21 cellular contexts compared by ENCODE assay signal in genomic region chrX:130263016-130263415, GRCh38. TPM values are rescaled to one million over a fixed set of nuclear protein-coding genes. Genes with fewer than 3 reads are reported as not detected.
DNase-seq lines count a peak whose midpoint lies in the region; ATAC-seq and TF ChIP-seq lines count a peak whose summit lies in the region.
"Had no signal": no experiment of that assay in that cellular context is flagged by ENCODE, and none has a peak within 500 bp of the region (broad histone marks: within the 10 kb centered on the region; RNA-seq: fewer than 3 reads in every experiment).

No MANE protein-coding gene starts in this region.

- no peak overlapping the region for H2AFZ ChIP-seq in GM23248

- H3F3A ChIP-seq in GM23248 (ENCODE audit: insufficient read depth): no peaks in the 10 kb centered on the region

- H3K4me1 ChIP-seq in GM23248 (ENCODE audit: insufficient read depth): peaks cover 8% of the 10 kb centered on the region; the same call in 1 of the 2 replicates
- H3K4me1 ChIP-seq in adipocyte (ENCODE audit: control insufficient read depth, insufficient read depth, low read length): peaks cover 8% of the 10 kb centered on the region
- H3K4me1 ChIP-seq in heart right ventricle: peaks cover 0 to 12% (median 6%) of the 10 kb centered on the region in 9 donors

- H3K27ac ChIP-seq in GM23248 (no peak overlapping the region), heart right ventricle (no peak overlapping the region)
- H3K27ac ChIP-seq: BLaER1, Peyer's patch, SK-N-MC had no signal

- peak; percentile 59 for DNase-seq in AG10803 (ENCODE audit: low read depth)
- peak; percentile 5 for DNase-seq in GM23248
- DNase-seq in adipocyte (ENCODE audit: low read depth): peak; percentile 45
- DNase-seq in fibroblast of the aortic adventitia (ENCODE audit: low read depth): peak; percentile 37
- DNase-seq in head of caudate nucleus: no peak
- no peak for DNase-seq in heart right ventricle
- no peak for DNase-seq in ureter (ENCODE audit: low spot score)
- DNase-seq: CD4-positive, alpha-beta memory T cell; KBM-7; MV-4-11; NCI-H1417; NCI-H187; NCI-H2107; NCI-H510A; NCI-H748 treated with DMSO at 0.1 percent for 48 hours; NK-92 treated with Interleukin-12 subunit alpha and Interleukin-12 subunit beta, amount 100 ng/mL, for 24 hours; Peyer's patch; Right ventricle myocardium superior had no signal

- no peaks in the 10 kb centered on the region for H3K9me3 ChIP-seq in GM23248 (ENCODE audit: low read depth)
- no peaks in the 10 kb centered on the region for H3K9me3 ChIP-seq in adipocyte (ENCODE audit: control insufficient read depth, low read length)
- no peaks in the 10 kb centered on the region for H3K9me3 ChIP-seq in heart right ventricle
- H3K9me3 ChIP-seq: BLaER1, Peyer's patch had no signal

- ATAC-seq in heart right ventricle (no peak), HG03045 (IDR thresholded peaks at IDR 0.05; ENCODE audit: unreplicated experiment) (no peak)

- H3K27me3 ChIP-seq in GM23248 (replicated peaks; ENCODE audit: insufficient read depth) (no peaks in the 10 kb centered on the region), adipocyte (replicated peaks; ENCODE audit: control insufficient read depth, insufficient read depth, low read length) (no peaks in the 10 kb centered on the region), heart right ventricle (no peaks in the 10 kb centered on the region)
- H3K27me3 ChIP-seq: Peyer's patch had no signal

- TF ChIP-seq CTCF in AG10803 (conservative IDR thresholded peaks at IDR 0.05; ENCODE audit: low read length) (0 out of 2 replicates have a peak, but pooled peaks have one; percentile 13), fibroblast of the aortic adventitia (IDR thresholded peaks at IDR 0.05; ENCODE audit: insufficient read depth, low read length) (no peak), heart right ventricle (IDR thresholded peaks at IDR 0.05) (no peak)

- no peaks in the 10 kb centered on the region for H3K9me2 ChIP-seq in GM23248 (ENCODE audit: insufficient read depth)

- no peak overlapping the region for H3K4me2 ChIP-seq in GM23248 (ENCODE audit: unreplicated experiment)
- H3K4me2 ChIP-seq: BLaER1 had no signal

- no peaks in the 10 kb centered on the region for H4K20me1 ChIP-seq in GM23248 (ENCODE audit: insufficient read depth)

- peaks cover 68% of the 10 kb centered on the region for H3K79me2 ChIP-seq in GM23248 (ENCODE audit: insufficient read depth)

- H3K4me3 ChIP-seq in AG10803 (ENCODE audit: low read length): no peak overlapping the region
- H3K4me3 ChIP-seq in GM23248: no peak overlapping the region
- no peak overlapping the region for H3K4me3 ChIP-seq in adipocyte (ENCODE audit: low read length)
- H3K4me3 ChIP-seq in fibroblast of the aortic adventitia (ENCODE audit: low read depth, low read length): no peak overlapping the region
- H3K4me3 ChIP-seq in heart right ventricle: no peak overlapping the region
- H3K4me3 ChIP-seq: BLaER1, Peyer's patch, SK-N-MC had no signal

- H3K9ac ChIP-seq in GM23248 (no peak overlapping the region), adipocyte (ENCODE audit: low read length) (no peak overlapping the region)
- H3K9ac ChIP-seq: BLaER1 had no signal

- in situ Hi-C loops in GM23248 (cut with MboI): no loop called here

- no peaks in the 10 kb centered on the region for H3K36me3 ChIP-seq in GM23248 (ENCODE audit: low read depth)
- H3K36me3 ChIP-seq in adipocyte (ENCODE audit: control insufficient read depth, insufficient read depth, low read length, severe bottlenecking): peaks cover 5% of the 10 kb centered on the region
- no peaks in the 10 kb centered on the region for H3K36me3 ChIP-seq in heart right ventricle
- H3K36me3 ChIP-seq: Peyer's patch had no signal

- intact Hi-C loops in head of caudate nucleus (cut with DNase I) (no loop called here), heart right ventricle (cut with DNase I) (no loop called here)

RNA-seq across cellular contexts. Expression of gene ZNF280C, which starts 5.7 kb away (rescaled TPM):
- total RNA-seq in GM23248 (2014; rRNA removed; shearing (Covaris generic)): 3.2 and 3.4 TPM in 2 replicates
- 2.0 and 2.2 TPM in 2 replicates for polyA plus RNA-seq in GM23248 (2016; fragmentation: Nextera tagmentation; extraction: Ambion mirVana)
- total RNA-seq in fibroblast of the aortic adventitia (ENCODE audit: low replicate concordance): 3.9 and 8.6 TPM in 2 replicates
- 1 to 10 TPM; 1.1 to 2.4 (median 1.7) TPM for total RNA-seq in heart right ventricle
- polyA plus RNA-seq in heart right ventricle: 1 to 10 TPM in 1 of 2 donors, under 1 TPM in 1; 0.39 to 1.2 TPM
- 8.3 TPM for total RNA-seq in ureter

Comparison
In these comparisons a context has a peak if more than half of its experiments do, and no peak if none do; other contexts are left out.
1. DNase-seq: peak in AG10803 (single experiment), GM23248 (single experiment), adipocyte (single experiment) and fibroblast of the aortic adventitia (single experiment); none in head of caudate nucleus (0 of 42), heart right ventricle (0 of 2) and ureter (single experiment).